11 cellular contexts compared by ENCODE assay signal in genomic region chr4:1578301-1578781, GRCh38.
DNase-seq lines count a peak whose midpoint lies in the region; ATAC-seq and TF ChIP-seq lines count a peak whose summit lies in the region.
"Had no signal": no experiment of that assay in that cellular context is flagged by ENCODE, and none has a peak within 500 bp of the region (broad histone marks: within the 10 kb centered on the region; RNA-seq: fewer than 3 reads in every experiment).

No MANE protein-coding gene starts in this region.

- no peak for DNase-seq in activated naive CD4-positive, alpha-beta T cell (lab: John Stamatoyannopoulos, UW)
- no peak for DNase-seq in activated T-helper 2 cell treated with anti-CD3 and anti-CD28 coated beads, Interferon-gamma antibody, Interleukin-2, Interleukin-4, amounts not matched to agents 10 μg/mL and 5 μg/mL and 100 μg/mL, durations not matched to agents 14 hours and 24 hours and 36 hours (ENCODE audit: low spot score)
- DNase-seq in immature natural killer cell, result no peak
- DNase-seq in suprapubic skin (ENCODE audit: low spot score in 2 of 2), result peak in 1 of 2 donors; percentile 76
- DNase-seq: foreskin keratinocyte, GOT3, NCI-H1092 had no signal

- no peaks in the 10 kb centered on the region for H3K27me3 Mint-ChIP-seq in activated naive CD4-positive, alpha-beta T cell treated with anti-CD3 and anti-CD28 coated beads, Interleukin-2, amount 50 U/mL, for 24 hours
- no peaks in the 10 kb centered on the region for H3K27me3 Mint-ChIP-seq in activated T-helper 2 cell treated with anti-CD3 and anti-CD28 coated beads, Interferon-gamma antibody, Interleukin-2, Interleukin-4, amounts not matched to agents 10 μg/mL and 5 μg/mL and 100 μg/mL, durations not matched to agents 14 hours and 24 hours and 36 hours (ENCODE audit: low read depth)
- peaks cover 0 to 6% (median 4%) of the 10 kb centered on the region in 3 donors for H3K27me3 Mint-ChIP-seq in immature natural killer cell (ENCODE audit: low read depth in 3 of 3)

- TF ChIP-seq EP300 in suprapubic skin (IDR thresholded peaks at IDR 0.05), result no peak

- peaks cover 28% of the 10 kb centered on the region for H3K4me1 ChIP-seq in suprapubic skin
- H3K4me1 ChIP-seq: foreskin keratinocyte had no signal

- no peak overlapping the region for H3K27ac ChIP-seq in suprapubic skin
- H3K27ac ChIP-seq: foreskin keratinocyte had no signal

- peak overlapping the region; percentile 39 for H3K4me3 Mint-ChIP-seq in activated naive CD4-positive, alpha-beta T cell treated with anti-CD3 and anti-CD28 coated beads, Interleukin-2, amount 50 U/mL, for 24 hours
- peak overlapping the region; percentile 45 for H3K4me3 Mint-ChIP-seq in activated T-helper 2 cell treated with anti-CD3 and anti-CD28 coated beads, Interferon-gamma antibody, Interleukin-2, Interleukin-4, amounts not matched to agents 10 μg/mL and 5 μg/mL and 100 μg/mL, durations not matched to agents 14 hours and 24 hours and 36 hours (ENCODE audit: low read depth)
- peak overlapping the region in 4 of 5 donors; percentile 30 to 61 (median 50) for H3K4me3 Mint-ChIP-seq in immature natural killer cell

- intact Hi-C loops in activated T-helper 2 cell treated with anti-CD3 and anti-CD28 coated beads, Interferon-gamma antibody, Interleukin-2, Interleukin-4, amounts not matched to agents 10 μg/mL and 5 μg/mL and 100 μg/mL, durations not matched to agents 14 hours and 24 hours and 36 hours (cut with micrococcal nuclease), result no loop called here

- no peak for TF ChIP-seq CTCF in suprapubic skin (IDR thresholded peaks at IDR 0.05)

- no peaks in the 10 kb centered on the region for H3K9me3 Mint-ChIP-seq in activated naive CD4-positive, alpha-beta T cell treated with anti-CD3 and anti-CD28 coated beads, Interleukin-2, amount 50 U/mL, for 24 hours
- H3K9me3 Mint-ChIP-seq in activated T-helper 2 cell treated with anti-CD3 and anti-CD28 coated beads, Interferon-gamma antibody, Interleukin-2, Interleukin-4, amounts not matched to agents 10 μg/mL and 5 μg/mL and 100 μg/mL, durations not matched to agents 14 hours and 24 hours and 36 hours, result no peaks in the 10 kb centered on the region
- no peaks in the 10 kb centered on the region for H3K9me3 Mint-ChIP-seq in immature natural killer cell

- H3K4me3 ChIP-seq in suprapubic skin, result peak overlapping the region; percentile 56

- peak overlapping the region; percentile 17 for H3K27ac Mint-ChIP-seq in activated naive CD4-positive, alpha-beta T cell treated with anti-CD3 and anti-CD28 coated beads, Interleukin-2, amount 50 U/mL, for 24 hours
- no peak overlapping the region for H3K27ac Mint-ChIP-seq in activated T-helper 2 cell treated with anti-CD3 and anti-CD28 coated beads, Interferon-gamma antibody, Interleukin-2, Interleukin-4, amounts not matched to agents 10 μg/mL and 5 μg/mL and 100 μg/mL, durations not matched to agents 14 hours and 24 hours and 36 hours
- H3K27ac Mint-ChIP-seq in immature natural killer cell, result peak overlapping the region in 1 of 6 donors; percentile 72

- TF ChIP-seq POLR2A in suprapubic skin (IDR thresholded peaks at IDR 0.05), result no peak

- WGBS in suprapubic skin, result no CpG with 5 or more reads among the region's 34 CpGs

- ATAC-seq in HG03457 (IDR thresholded peaks at IDR 0.05; ENCODE audit: unreplicated experiment) (no peak), GM21529 (IDR thresholded peaks at IDR 0.05; ENCODE audit: unreplicated experiment) (no peak), GM18519 (IDR thresholded peaks at IDR 0.05; ENCODE audit: low FRiP score, unreplicated experiment) (no peak)

- no peaks in the 10 kb centered on the region for H3K36me3 Mint-ChIP-seq in activated naive CD4-positive, alpha-beta T cell treated with anti-CD3 and anti-CD28 coated beads, Interleukin-2, amount 50 U/mL, for 24 hours
- no peaks in the 10 kb centered on the region for H3K36me3 Mint-ChIP-seq in activated T-helper 2 cell treated with anti-CD3 and anti-CD28 coated beads, Interferon-gamma antibody, Interleukin-2, Interleukin-4, amounts not matched to agents 10 μg/mL and 5 μg/mL and 100 μg/mL, durations not matched to agents 14 hours and 24 hours and 36 hours (ENCODE audit: low read depth)
- H3K36me3 Mint-ChIP-seq in immature natural killer cell, result no peaks in the 10 kb centered on the region

- H3K4me1 Mint-ChIP-seq in activated naive CD4-positive, alpha-beta T cell treated with anti-CD3 and anti-CD28 coated beads, Interleukin-2, amount 50 U/mL, for 24 hours, result peaks cover 8% of the 10 kb centered on the region
- H3K4me1 Mint-ChIP-seq in activated T-helper 2 cell treated with anti-CD3 and anti-CD28 coated beads, Interferon-gamma antibody, Interleukin-2, Interleukin-4, amounts not matched to agents 10 μg/mL and 5 μg/mL and 100 μg/mL, durations not matched to agents 14 hours and 24 hours and 36 hours (ENCODE audit: low read depth), result peaks cover 2% of the 10 kb centered on the region
- H3K4me1 Mint-ChIP-seq in immature natural killer cell, result peaks cover 6 to 7% of the 10 kb centered on the region in 2 donors

- H3K9me3 ChIP-seq in suprapubic skin, result no peaks in the 10 kb centered on the region

- H3K36me3 ChIP-seq in suprapubic skin, result no peaks in the 10 kb centered on the region

- H3K27me3 ChIP-seq in suprapubic skin, result no peaks in the 10 kb centered on the region
